Comparison of ENCODE assay signal across 30 cellular contexts in genomic region chr11:11757871-11758270, GRCh38.
A peak's percentile ranks its signal among the peaks of the same experiment; 100 is the strongest.
DNase-seq lines count a peak whose midpoint lies in the region; ATAC-seq and TF ChIP-seq lines count a peak whose summit lies in the region.
"Had no signal": no experiment of that assay in that cellular context is flagged by ENCODE, and none has a peak within 500 bp of the region (broad histone marks: within the 10 kb centered on the region; RNA-seq: fewer than 3 reads in every experiment).

No MANE protein-coding gene starts in this region.

- POLR2A ChIA-PET in SK-N-SH (lab: Yijun Ruan, JAX) = no interaction called here

- H3F3A ChIP-seq in SK-N-SH (replicated peaks; ENCODE audit: insufficient read depth) = no peaks in the 10 kb centered on the region

- no peak overlapping the region for H3K9ac ChIP-seq in SK-N-SH
- H3K9ac ChIP-seq: KMS-11 had no signal

- DNase-seq in SK-N-SH (peak; percentile 17), SK-N-DZ (ENCODE audit: low spot score) (peak; percentile 69), nephron progenitor cell (peak; percentile 14)
- DNase-seq in activated T-helper 1 cell treated with anti-CD3 and anti-CD28 coated beads, Interleukin-12 subunit alpha, Interleukin-12 subunit beta, Interleukin-2, Interleukin-4 antibody, amounts not matched to agents 30 ng/mL and 10 ng/mL and 1 ng/mL, durations not matched to agents 14 hours and 24 hours and 36 hours (ENCODE audit: low spot score) = no peak
- DNase-seq: Caco-2; CD8-positive, alpha-beta T cell; GDM1; H9; MM.1S; NCI-H1417; NCI-H1694; NCI-H2029 treated with DMSO at 0.1 percent for 48 hours; NCI-H2171; NCI-H524; NCI-H774; SHP77; SW 1271 had no signal

- no peak overlapping the region for H3K4me2 ChIP-seq in SK-N-SH
- H3K4me2 ChIP-seq: A549, GM23338, KMS-11 had no signal

- TF ChIP-seq CTCF in SK-N-SH (IDR thresholded peaks at IDR 0.05) (no peak), nephron progenitor cell (IDR thresholded peaks at IDR 0.05) (no peak)

- TF ChIP-seq RAD21 in SK-N-SH (IDR thresholded peaks at IDR 0.05; ENCODE audit: low read length) = no peak

- H3K27ac Mint-ChIP-seq in nephron progenitor cell = no peak overlapping the region
- H3K27ac Mint-ChIP-seq in activated T-helper 1 cell treated with anti-CD3 and anti-CD28 coated beads, Interleukin-12 subunit alpha, Interleukin-12 subunit beta, Interleukin-2, Interleukin-4 antibody, amounts not matched to agents 30 ng/mL and 10 ng/mL and 1 ng/mL, durations not matched to agents 14 hours and 24 hours and 36 hours = no peak overlapping the region
- H3K27ac Mint-ChIP-seq: B cell; CD8-positive, alpha-beta T cell; GM23338; H9; IgD-negative memory B cell; T-helper 1 cell treated with Interleukin-12 subunit alpha and Interleukin-12 subunit beta and Interleukin-4 antibody, amounts not matched to agents 30 μg/mL and 1 μg/mL, for 36 hours had no signal

- WGBS in SK-N-SH (ENCODE audit: low lambda C conversion rate) = 73% methylated on average over 3 of the region's 3 CpGs

- CTCF ChIA-PET in SK-N-SH (lab: Yijun Ruan, JAX) = no interaction called here

- H3K27me3 Mint-ChIP-seq in nephron progenitor cell (ENCODE audit: low read depth, poor library complexity) = peaks cover 29% of the 10 kb centered on the region
- peaks cover 10% of the 10 kb centered on the region for H3K27me3 Mint-ChIP-seq in activated T-helper 1 cell treated with anti-CD3 and anti-CD28 coated beads, Interleukin-12 subunit alpha, Interleukin-12 subunit beta, Interleukin-2, Interleukin-4 antibody, amounts not matched to agents 30 ng/mL and 10 ng/mL and 1 ng/mL, durations not matched to agents 14 hours and 24 hours and 36 hours (ENCODE audit: insufficient read depth)

- H3K4me1 ChIP-seq in SK-N-SH (ENCODE audit: control insufficient read depth in 1 of 2, insufficient read depth in 2 of 2, low read depth in 1 of 2, low read length in 1 of 2) = peaks cover 0 to 9% of the 10 kb centered on the region in 2 experiments; a peak in 1 of 4 replicates
- H3K4me1 ChIP-seq: A549, Caco-2 had no signal

- no peaks in the 10 kb centered on the region for H3K9me3 Mint-ChIP-seq in nephron progenitor cell
- H3K9me3 Mint-ChIP-seq in activated T-helper 1 cell treated with anti-CD3 and anti-CD28 coated beads, Interleukin-12 subunit alpha, Interleukin-12 subunit beta, Interleukin-2, Interleukin-4 antibody, amounts not matched to agents 30 ng/mL and 10 ng/mL and 1 ng/mL, durations not matched to agents 14 hours and 24 hours and 36 hours = no peaks in the 10 kb centered on the region
- H3K9me3 Mint-ChIP-seq: CD8-positive, alpha-beta T cell; GM23338; H9; IgD-negative memory B cell; T-helper 1 cell treated with Interleukin-12 subunit alpha and Interleukin-12 subunit beta and Interleukin-4 antibody, amounts not matched to agents 30 μg/mL and 1 μg/mL, for 36 hours had no signal

- no peak for ATAC-seq in SK-N-SH treated with all-trans-retinoic acid at 6 μM for 48 hours
- no peak for ATAC-seq in HG02852 (IDR thresholded peaks at IDR 0.05; ENCODE audit: unreplicated experiment)
- ATAC-seq in HG03460 (IDR thresholded peaks at IDR 0.05; ENCODE audit: unreplicated experiment) = no peak
- ATAC-seq: A549; CD8-positive, alpha-beta T cell; GM23338; Panc1 had no signal

- no peaks in the 10 kb centered on the region for H4K20me1 ChIP-seq in SK-N-SH (ENCODE audit: insufficient read depth)

- no peaks in the 10 kb centered on the region for H3K9me2 ChIP-seq in SK-N-SH

- H3K36me3 ChIP-seq in SK-N-SH (replicated peaks in 1 of 2; ENCODE audit: control insufficient read depth in 1 of 2, insufficient read depth in 2 of 2, low read length in 1 of 2) = no peaks in the 10 kb centered on the region

- intact Hi-C loops in activated T-helper 1 cell treated with anti-CD3 and anti-CD28 coated beads, Interleukin-12 subunit alpha, Interleukin-12 subunit beta, Interleukin-2, Interleukin-4 antibody, amounts not matched to agents 30 ng/mL and 10 ng/mL and 1 ng/mL, durations not matched to agents 14 hours and 24 hours and 36 hours (cut with micrococcal nuclease) = no loop called here

- no peaks in the 10 kb centered on the region for H3K9me3 ChIP-seq in SK-N-SH
- H3K9me3 ChIP-seq: A549, Caco-2 had no signal

- no peak overlapping the region for H3K27ac ChIP-seq in SK-N-SH (ENCODE audit: low read depth in 2 of 2, low read length in 1 of 2)
- H3K27ac ChIP-seq: A549, C4-2B, HL-60, KMS-11, RWPE1 had no signal

- TF ChIP-seq EP300 in SK-N-SH (IDR thresholded peaks at IDR 0.05; ENCODE audit: borderline replicate concordance in 1 of 2, low read depth in 1 of 2, low read length in 1 of 2) = no peak

- no peak overlapping the region for H3K4me3 Mint-ChIP-seq in nephron progenitor cell
- no peak overlapping the region for H3K4me3 Mint-ChIP-seq in activated T-helper 1 cell treated with anti-CD3 and anti-CD28 coated beads, Interleukin-12 subunit alpha, Interleukin-12 subunit beta, Interleukin-2, Interleukin-4 antibody, amounts not matched to agents 30 ng/mL and 10 ng/mL and 1 ng/mL, durations not matched to agents 14 hours and 24 hours and 36 hours
- H3K4me3 Mint-ChIP-seq: B cell; CD8-positive, alpha-beta T cell; GM23338; H9; IgD-negative memory B cell; T-helper 1 cell treated with Interleukin-12 subunit alpha and Interleukin-12 subunit beta and Interleukin-4 antibody, amounts not matched to agents 30 μg/mL and 1 μg/mL, for 36 hours had no signal

- H3K79me2 ChIP-seq in SK-N-SH (ENCODE audit: insufficient read depth) = no peaks in the 10 kb centered on the region

- no peak overlapping the region for H3K4me3 ChIP-seq in SK-N-SH (ENCODE audit: low read depth in 2 of 2, low read length in 1 of 2)
- H3K4me3 ChIP-seq: A549, GM23338 had no signal

- H3K4me1 Mint-ChIP-seq in nephron progenitor cell = peaks cover 12% of the 10 kb centered on the region
- H3K4me1 Mint-ChIP-seq in activated T-helper 1 cell treated with anti-CD3 and anti-CD28 coated beads, Interleukin-12 subunit alpha, Interleukin-12 subunit beta, Interleukin-2, Interleukin-4 antibody, amounts not matched to agents 30 ng/mL and 10 ng/mL and 1 ng/mL, durations not matched to agents 14 hours and 24 hours and 36 hours (ENCODE audit: low read depth) = no peaks in the 10 kb centered on the region
- H3K4me1 Mint-ChIP-seq: B cell, IgD-negative memory B cell had no signal

- H3K27me3 ChIP-seq in SK-N-SH (ENCODE audit: insufficient read depth) = peaks cover 8% of the 10 kb centered on the region; the same call in 1 of the 2 replicates

- no peaks in the 10 kb centered on the region for H3K36me3 Mint-ChIP-seq in nephron progenitor cell (ENCODE audit: low read depth)
- no peaks in the 10 kb centered on the region for H3K36me3 Mint-ChIP-seq in activated T-helper 1 cell treated with anti-CD3 and anti-CD28 coated beads, Interleukin-12 subunit alpha, Interleukin-12 subunit beta, Interleukin-2, Interleukin-4 antibody, amounts not matched to agents 30 ng/mL and 10 ng/mL and 1 ng/mL, durations not matched to agents 14 hours and 24 hours and 36 hours (ENCODE audit: low read depth)
- H3K36me3 Mint-ChIP-seq: CD8-positive, alpha-beta T cell; IgD-negative memory B cell had no signal

- H2AFZ ChIP-seq in SK-N-SH (ENCODE audit: low read depth) = no peak overlapping the region
- H2AFZ ChIP-seq: GM23338 had no signal

TF ChIP-seq in SK-N-SH, 30 proteins besides CTCF, POLR2A, EP300 and RAD21:
- TF ChIP-seq FOXJ3 (CRISPR knock-in tag; IDR thresholded peaks at IDR 0.05) (no peak), RCOR1 (IDR thresholded peaks at IDR 0.05; ENCODE audit: low read length) (no peak), EZH2phosphoT487 (IDR thresholded peaks at IDR 0.05; ENCODE audit: borderline replicate concordance, low read depth) (no peak), SMC3 (IDR thresholded peaks at IDR 0.05; ENCODE audit: low read depth, low read length) (no peak), MEF2A (IDR thresholded peaks at IDR 0.05; ENCODE audit: borderline replicate concordance, low read depth) (no peak), ELF1 (IDR thresholded peaks at IDR 0.05) (no peak)

TF ChIP-seq in SK-N-SH treated with all-trans-retinoic acid at 6 μM for 48 hours, 23 proteins besides CTCF, POLR2A, EP300 and RAD21 (continues in another document):
- TF ChIP-seq TCF4 (CRISPR knock-in tag; IDR thresholded peaks at IDR 0.05; ENCODE audit: borderline replicate concordance) = no peak
- TF ChIP-seq RARB (CRISPR knock-in tag; IDR thresholded peaks at IDR 0.05) = no peak
- no peak for TF ChIP-seq TOX (CRISPR knock-in tag; IDR thresholded peaks at IDR 0.05; ENCODE audit: borderline replicate concordance)
- TF ChIP-seq ZNF565 (CRISPR knock-in tag; conservative IDR thresholded peaks at IDR 0.05; ENCODE audit: low read depth) = no peak
- no peak for TF ChIP-seq PATZ1 (CRISPR knock-in tag; IDR thresholded peaks at IDR 0.05; ENCODE audit: borderline replicate concordance)
- no peak for TF ChIP-seq POU6F1 (CRISPR knock-in tag; IDR thresholded peaks at IDR 0.05; ENCODE audit: borderline replicate concordance, low read depth)
- no peak for TF ChIP-seq GLIS3 (CRISPR knock-in tag; IDR thresholded peaks at IDR 0.05)
- no peak for TF ChIP-seq PPARA (CRISPR knock-in tag; IDR thresholded peaks at IDR 0.05; ENCODE audit: borderline replicate concordance)
- no peak for TF ChIP-seq ESRRG (CRISPR knock-in tag; IDR thresholded peaks at IDR 0.05)
